16 cellular contexts compared by ENCODE assay signal in the genomic region with DNA sequence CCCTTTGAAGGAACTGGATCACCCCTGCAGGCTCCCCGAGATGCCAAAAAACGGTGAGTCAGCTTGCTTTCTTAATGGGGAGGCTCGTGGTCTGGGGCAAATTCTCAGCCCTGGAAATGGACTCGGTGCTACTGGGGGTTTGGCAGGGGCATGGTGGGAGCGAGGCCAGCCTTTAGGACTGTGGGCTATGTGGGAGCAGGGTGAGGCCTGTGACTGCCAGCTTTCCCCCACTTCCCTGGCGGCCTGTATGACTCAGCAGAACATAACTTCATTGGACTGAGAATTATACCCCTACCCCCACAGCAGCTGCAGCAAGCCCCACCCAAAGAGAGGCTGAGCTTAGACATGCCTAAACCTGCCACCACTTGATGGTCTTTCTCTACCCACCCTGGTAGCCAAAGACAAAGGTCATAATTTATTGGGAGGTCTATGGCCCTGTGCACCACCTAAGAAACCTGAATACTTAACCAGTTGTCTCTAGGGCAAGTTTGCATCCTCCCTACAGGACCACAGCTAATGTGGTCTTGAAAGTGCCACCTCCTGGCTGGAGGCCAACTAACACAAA.
"Had no signal": no experiment of that assay in that cellular context is flagged by ENCODE, and none has a peak within 500 bp of the region (broad histone marks: within the 10 kb centered on the region; RNA-seq: fewer than 3 reads in every experiment).

No MANE protein-coding gene starts in this region.

- H3K4me1 ChIP-seq: suprapubic skin had no signal

- H3K27ac ChIP-seq: hepatocyte, suprapubic skin had no signal

- H3K36me3 Mint-ChIP-seq: activated naive CD8-positive, alpha-beta T cell treated with anti-CD3 and anti-CD28 coated beads for 36 hours; type B pancreatic cell had no signal

- DNase-seq: activated CD4-positive, alpha-beta T cell treated with anti-CD3 and anti-CD28 coated beads, Interleukin-2, amount 50 U/mL, for 1 hour; activated naive CD8-positive, alpha-beta T cell treated with anti-CD3 and anti-CD28 coated beads for 36 hours; amygdala; dermis blood vessel endothelial cell; endodermal cell; erythroblast; naive thymus-derived CD8-positive, alpha-beta T cell; right cardiac atrium had no signal

- H3K27me3 ChIP-seq: hepatocyte, suprapubic skin had no signal

- H3K4me3 ChIP-seq: hepatocyte, suprapubic skin had no signal

- H2AFZ ChIP-seq: hepatocyte had no signal

- H3K36me3 ChIP-seq: suprapubic skin had no signal

- H3K27me3 Mint-ChIP-seq: activated naive CD8-positive, alpha-beta T cell treated with anti-CD3 and anti-CD28 coated beads for 36 hours; progenitor cell of endocrine pancreas; stimulated activated naive CD8-positive, alpha-beta T cell treated with anti-CD3 and anti-CD28 coated beads, Interleukin-15, Interleukin-2, amounts not matched to agents 100 ng/mL and 50 ng/mL, for 24 hours; type B pancreatic cell had no signal

- H3K4me2 ChIP-seq: hepatocyte had no signal

- H3K4me1 Mint-ChIP-seq: activated naive CD8-positive, alpha-beta T cell treated with anti-CD3 and anti-CD28 coated beads for 36 hours; endodermal cell; naive thymus-derived CD8-positive, alpha-beta T cell had no signal

- ATAC-seq: activated CD4-positive, CD25-positive, alpha-beta regulatory T cell treated with anti-CD3 and anti-CD28 coated beads, Interleukin-2, amount 50 U/mL, for 24 hours; left lobe of liver; naive thymus-derived CD8-positive, alpha-beta T cell; right cardiac atrium had no signal

- H3K4me3 Mint-ChIP-seq: activated naive CD8-positive, alpha-beta T cell treated with anti-CD3 and anti-CD28 coated beads for 36 hours; activated T-helper 1 cell treated with anti-CD3 and anti-CD28 coated beads, Interleukin-12 subunit alpha, Interleukin-12 subunit beta, Interleukin-2, Interleukin-4 antibody, amounts not matched to agents 30 ng/mL and 10 ng/mL and 1 ng/mL, durations not matched to agents 14 hours and 24 hours and 36 hours; endodermal cell; naive thymus-derived CD8-positive, alpha-beta T cell; stimulated activated naive CD8-positive, alpha-beta T cell treated with anti-CD3 and anti-CD28 coated beads, Interleukin-15, Interleukin-2, amounts not matched to agents 100 ng/mL and 50 ng/mL, for 24 hours; type B pancreatic cell had no signal

- H3K27ac Mint-ChIP-seq: activated naive CD8-positive, alpha-beta T cell treated with anti-CD3 and anti-CD28 coated beads for 36 hours; activated T-helper 1 cell treated with anti-CD3 and anti-CD28 coated beads, Interleukin-12 subunit alpha, Interleukin-12 subunit beta, Interleukin-2, Interleukin-4 antibody, amounts not matched to agents 30 ng/mL and 10 ng/mL and 1 ng/mL, durations not matched to agents 14 hours and 24 hours and 36 hours; endodermal cell; naive thymus-derived CD8-positive, alpha-beta T cell; progenitor cell of endocrine pancreas; stimulated activated naive CD8-positive, alpha-beta T cell treated with anti-CD3 and anti-CD28 coated beads, Interleukin-15, Interleukin-2, amounts not matched to agents 100 ng/mL and 50 ng/mL, for 24 hours; type B pancreatic cell had no signal
